Comparison of ENCODE assay signal across 8 cellular contexts in genomic region chr1:93909146-93910050, GRCh38. TPM values are rescaled to one million over a fixed set of nuclear protein-coding genes. Genes with fewer than 3 reads are reported as not detected.
A peak's percentile ranks its signal among the peaks of the same experiment; 100 is the strongest.
DNase-seq lines count a peak whose midpoint lies in the region; ATAC-seq and TF ChIP-seq lines count a peak whose summit lies in the region.

TSS of gene GCLM (minus strand) at chr1:93909430. CDS start at chr1:93909163, 267 bp downstream.

- peak within 1 kb of the TSS; percentile 86 for H3K27ac Mint-ChIP-seq in activated T-helper 2 cell treated with anti-CD3 and anti-CD28 coated beads, Interferon-gamma antibody, Interleukin-2, Interleukin-4, amounts not matched to agents 10 μg/mL and 5 μg/mL and 100 μg/mL, durations not matched to agents 14 hours and 24 hours and 36 hours
- H3K27ac Mint-ChIP-seq in natural killer cell treated with Interleukin-12 subunit alpha and Interleukin-12 subunit beta and Interleukin-15 and Interleukin-18, amount 100 ng/mL, for 72 hours: peak within 1 kb of the TSS; percentile 93 to 94

- H3K79me2 ChIP-seq in KMS-11 (ENCODE audit: insufficient read depth, low read depth): peaks cover 38% of the 10 kb centered on the region

- intact Hi-C loops in activated T-helper 2 cell treated with anti-CD3 and anti-CD28 coated beads, Interferon-gamma antibody, Interleukin-2, Interleukin-4, amounts not matched to agents 10 μg/mL and 5 μg/mL and 100 μg/mL, durations not matched to agents 14 hours and 24 hours and 36 hours (cut with micrococcal nuclease): loop anchor here (1.0 to 5.0 kb wide), 3 partner anchors 30 to 108 kb away; partner anchors contain the start of gene DNTTIP2

- no peaks in the 10 kb centered on the region for H3K27me3 ChIP-seq in KMS-11 (ENCODE audit: insufficient read depth, low read depth)

- H2AFZ ChIP-seq in KMS-11 (ENCODE audit: low read depth): peak within 1 kb of the TSS; percentile 64

- peak within 1 kb of the TSS; percentile 85 for H3K9ac ChIP-seq in KMS-11

- H4K20me1 ChIP-seq in KMS-11 (ENCODE audit: insufficient read depth): no peaks in the 10 kb centered on the region

- peaks cover 33% of the 10 kb centered on the region for H3K4me1 ChIP-seq in KMS-11 (ENCODE audit: low read depth, poor library complexity, severe bottlenecking)

- peaks cover 8% of the 10 kb centered on the region for H3K9me3 Mint-ChIP-seq in activated T-helper 2 cell treated with anti-CD3 and anti-CD28 coated beads, Interferon-gamma antibody, Interleukin-2, Interleukin-4, amounts not matched to agents 10 μg/mL and 5 μg/mL and 100 μg/mL, durations not matched to agents 14 hours and 24 hours and 36 hours
- no peaks in the 10 kb centered on the region for H3K9me3 Mint-ChIP-seq in natural killer cell treated with Interleukin-12 subunit alpha and Interleukin-12 subunit beta and Interleukin-15 and Interleukin-18, amount 100 ng/mL, for 72 hours

- H3K36me3 ChIP-seq in KMS-11 (ENCODE audit: insufficient read depth): no peaks in the 10 kb centered on the region

- peak within 1 kb of the TSS; percentile 50 for H3K4me3 ChIP-seq in KMS-11 (IDR thresholded peaks at IDR 0.05; ENCODE audit: insufficient read depth, low read depth, low read length)
- peak within 1 kb of the TSS; percentile 93 for H3K4me3 ChIP-seq in fibroblast of pulmonary artery (replicated peaks; ENCODE audit: low read depth, low read length)

- ATAC-seq in GM21737 (IDR thresholded peaks at IDR 0.05; ENCODE audit: unreplicated experiment): peak; percentile 96
- peak; percentile 96 to 97 for ATAC-seq in natural killer cell treated with Interleukin-12 subunit alpha and Interleukin-12 subunit beta and Interleukin-15 and Interleukin-18, amount 100 ng/mL, for 72 hours
- peak; percentile 96 for ATAC-seq in stimulated activated naive CD8-positive, alpha-beta T cell treated with anti-CD3 and anti-CD28 coated beads, Interleukin-15, Interleukin-2, amounts not matched to agents 100 U/mL and 50 U/mL, for 24 hours

- peak within 1 kb of the TSS; percentile 64 for H3K4me2 ChIP-seq in KMS-11

- peak within 1 kb of the TSS; percentile 82 for H3K27ac ChIP-seq in KMS-11

- peaks cover 19% of the 10 kb centered on the region for H3K36me3 Mint-ChIP-seq in activated T-helper 2 cell treated with anti-CD3 and anti-CD28 coated beads, Interferon-gamma antibody, Interleukin-2, Interleukin-4, amounts not matched to agents 10 μg/mL and 5 μg/mL and 100 μg/mL, durations not matched to agents 14 hours and 24 hours and 36 hours (ENCODE audit: low read depth)
- peaks cover 6% of the 10 kb centered on the region for H3K36me3 Mint-ChIP-seq in natural killer cell treated with Interleukin-12 subunit alpha and Interleukin-12 subunit beta and Interleukin-15 and Interleukin-18, amount 100 ng/mL, for 72 hours

- peaks cover 30% of the 10 kb centered on the region for H3K4me1 Mint-ChIP-seq in activated T-helper 2 cell treated with anti-CD3 and anti-CD28 coated beads, Interferon-gamma antibody, Interleukin-2, Interleukin-4, amounts not matched to agents 10 μg/mL and 5 μg/mL and 100 μg/mL, durations not matched to agents 14 hours and 24 hours and 36 hours (ENCODE audit: low read depth)
- H3K4me1 Mint-ChIP-seq in natural killer cell treated with Interleukin-12 subunit alpha and Interleukin-12 subunit beta and Interleukin-15 and Interleukin-18, amount 100 ng/mL, for 72 hours (ENCODE audit: low read depth in 2 of 2): peaks cover 26 to 38% of the 10 kb centered on the region in 2 donors

- TF ChIP-seq CTCF in KMS-11 (conservative IDR thresholded peaks at IDR 0.05; ENCODE audit: low read depth, low read length) (peak; percentile 55), fibroblast of pulmonary artery (IDR thresholded peaks at IDR 0.05; ENCODE audit: low read length, missing control alignments) (peak; percentile 55)

- DNase-seq in Daoy (ENCODE audit: low read depth) (peak; percentile 100), RPMI7951 (ENCODE audit: low read depth) (peak; percentile 94), fibroblast of pulmonary artery (ENCODE audit: low read depth) (peak; percentile 96)
- DNase-seq in activated T-helper 2 cell treated with anti-CD3 and anti-CD28 coated beads, Interferon-gamma antibody, Interleukin-2, Interleukin-4, amounts not matched to agents 10 μg/mL and 5 μg/mL and 100 μg/mL, durations not matched to agents 14 hours and 24 hours and 36 hours (ENCODE audit: low spot score): peak; percentile 86
- DNase-seq in natural killer cell treated with Interleukin-12 subunit alpha and Interleukin-12 subunit beta and Interleukin-15 and Interleukin-18, amount 100 ng/mL, for 72 hours (ENCODE audit: low spot score): peak; percentile 96
- DNase-seq in stimulated activated naive CD8-positive, alpha-beta T cell treated with anti-CD3 and anti-CD28 coated beads, Interleukin-15, Interleukin-2, amounts not matched to agents 100 U/mL and 50 U/mL, for 24 hours: peak; percentile 95

- peak within 1 kb of the TSS; percentile 97 for H3K4me3 Mint-ChIP-seq in activated T-helper 2 cell treated with anti-CD3 and anti-CD28 coated beads, Interferon-gamma antibody, Interleukin-2, Interleukin-4, amounts not matched to agents 10 μg/mL and 5 μg/mL and 100 μg/mL, durations not matched to agents 14 hours and 24 hours and 36 hours (ENCODE audit: low read depth)
- H3K4me3 Mint-ChIP-seq in natural killer cell treated with Interleukin-12 subunit alpha and Interleukin-12 subunit beta and Interleukin-15 and Interleukin-18, amount 100 ng/mL, for 72 hours: peak within 1 kb of the TSS; percentile 99

- peaks cover 20% of the 10 kb centered on the region for H3K27me3 Mint-ChIP-seq in activated T-helper 2 cell treated with anti-CD3 and anti-CD28 coated beads, Interferon-gamma antibody, Interleukin-2, Interleukin-4, amounts not matched to agents 10 μg/mL and 5 μg/mL and 100 μg/mL, durations not matched to agents 14 hours and 24 hours and 36 hours (ENCODE audit: low read depth)
- no peaks in the 10 kb centered on the region for H3K27me3 Mint-ChIP-seq in natural killer cell treated with Interleukin-12 subunit alpha and Interleukin-12 subunit beta and Interleukin-15 and Interleukin-18, amount 100 ng/mL, for 72 hours

RNA-seq across cellular contexts. Expression of gene GCLM, which starts in this region (rescaled TPM):
- total RNA-seq in Daoy (2014; rRNA removed; shearing (Covaris generic)): 53.4 and 59.0 TPM in 2 replicates
- total RNA-seq in RPMI7951 (2014; rRNA removed; shearing (Covaris generic)): 45.1 and 46.3 TPM in 2 replicates
- 18.1 and 20.5 TPM in 2 replicates for total RNA-seq in activated T-helper 2 cell treated with anti-CD3 and anti-CD28 coated beads, Interferon-gamma antibody, Interleukin-2, Interleukin-4, amounts not matched to agents 10 μg/mL and 5 μg/mL and 100 μg/mL, durations not matched to agents 14 hours and 24 hours and 36 hours
- 10 to 100 TPM; 27.8 to 31.4 TPM for total RNA-seq in natural killer cell treated with Interleukin-12 subunit alpha and Interleukin-12 subunit beta and Interleukin-15 and Interleukin-18, amount 100 ng/mL, for 72 hours

Comparison
In these comparisons a context has a peak if more than half of its experiments do, and no peak if none do; other contexts are left out.
1. Peak in every context shown above with its lines: DNase-seq, ATAC-seq, H3K4me3 ChIP-seq and H3K27ac ChIP-seq.